In the genomic region with DNA sequence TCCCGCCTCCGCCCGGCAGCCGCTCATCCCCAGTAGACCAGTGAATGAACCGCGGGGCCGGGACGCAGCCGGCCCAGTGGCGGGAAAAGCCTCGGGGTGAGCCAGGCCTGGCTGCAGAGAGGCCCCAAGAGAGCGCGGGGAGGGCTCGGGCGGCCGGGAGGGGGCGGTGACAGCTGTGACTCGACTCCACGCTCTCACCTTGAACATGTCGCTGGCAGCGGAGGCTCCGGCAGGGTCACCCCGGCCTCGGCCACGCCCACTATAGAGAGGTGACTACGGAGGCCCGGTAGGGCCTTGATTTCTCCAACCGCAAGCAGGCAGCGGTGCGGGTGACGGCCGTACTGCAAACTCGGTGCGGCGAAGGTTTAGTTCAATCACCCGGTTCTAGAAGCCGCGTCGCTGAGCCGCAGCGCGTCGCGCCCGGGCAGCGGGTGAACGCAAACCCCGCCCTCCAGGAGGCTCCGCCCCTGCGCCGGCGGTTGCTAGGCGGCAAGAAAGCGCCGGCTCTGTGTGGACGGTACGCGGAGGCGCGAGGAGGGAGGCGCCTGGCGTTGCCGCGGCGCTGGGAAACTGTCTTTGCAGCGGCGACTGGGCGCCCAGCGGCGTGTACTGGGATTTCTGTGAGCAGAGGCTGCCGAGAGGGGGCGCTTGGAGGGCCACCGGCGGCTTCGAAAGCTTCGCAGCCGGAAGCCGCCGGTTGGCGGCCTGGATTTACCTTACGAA, we compare ENCODE assay signal across 8 cellular contexts. TPM values are rescaled to one million over a fixed set of nuclear protein-coding genes. Genes with fewer than 3 reads are reported as not detected.
A peak's percentile ranks its signal among the peaks of the same experiment; 100 is the strongest.
DNase-seq lines count a peak whose midpoint lies in the region; ATAC-seq and FAIRE-seq lines count a peak whose summit lies in the region.

A gene (minus strand): TSS at position 443 of the 723 bp plus-strand sequence. CDS start 236 bp downstream, at position 207.
A gene with protein sequence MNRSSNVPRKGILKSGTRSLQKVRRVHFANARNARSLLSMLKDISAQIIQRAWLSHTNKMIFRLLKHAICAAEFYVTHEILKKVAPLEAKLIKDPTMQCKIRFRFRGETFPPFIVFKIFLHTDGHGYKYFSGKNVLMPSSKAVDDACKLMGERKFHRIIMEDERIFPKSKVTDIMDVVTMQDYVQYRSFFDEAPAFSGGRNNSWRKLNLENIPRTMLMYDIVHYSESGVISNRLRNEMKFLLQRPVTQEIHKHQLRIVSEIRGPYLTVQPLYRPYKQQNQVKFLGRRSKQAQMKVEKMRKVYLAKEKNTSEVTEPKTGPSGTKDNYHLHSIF (plus strand): TSS at position 511 of the 723 bp plus-strand sequence. CDS start 2,297 bp downstream, outside the sequence.

- H3K4me3 ChIP-seq in BLaER1: peak within 1 kb of the TSS; percentile 71

- H3K36me3 ChIP-seq in BLaER1: no peaks in the 10 kb centered on the region

- peak; percentile 98 for FAIRE-seq in GM19239 (lab: Jason Lieb, UNC)

- H3K27ac ChIP-seq in BLaER1 (peak within 1 kb of the TSS; percentile 67), cingulate gyrus (ENCODE audit: low read depth, low read length) (peak within 1 kb of the TSS; percentile 80)

- no peaks in the 10 kb centered on the region for H3K9me3 ChIP-seq in BLaER1

- ATAC-seq in HG03442 (IDR thresholded peaks at IDR 0.05; ENCODE audit: unreplicated experiment): peak; percentile 91
- peak; percentile 96 for ATAC-seq in left lobe of liver

- H3K4me2 ChIP-seq in BLaER1: peak within 1 kb of the TSS; percentile 61

- 0 out of 2 replicates have a peak, but pooled peaks cover 6% of the 10 kb centered on the region for H3K4me1 ChIP-seq in BLaER1

- H4K20me1 ChIP-seq in BLaER1: no peaks in the 10 kb centered on the region

- DNase-seq in GM19239 (ENCODE audit: insufficient read length, low spot score) (peak; percentile 56), NCI-H510A treated with DMSO at 0.1 percent for 48 hours (lab: John Stamatoyannopoulos, UW) (peak; percentile 91), left lobe of liver (ENCODE audit: low spot score) (peak; percentile 92)
- DNase-seq in activated CD4-positive, alpha-beta T cell treated with anti-CD3 and anti-CD28 coated beads for 4 hours: peak; percentile 85 to 89
- DNase-seq in stimulated activated CD4-positive, alpha-beta T cell treated with anti-CD3 and anti-CD28 coated beads, Interleukin-2, amount 100 ng/mL, for 48 hours: peak; percentile 78 to 82

- H3K27me3 ChIP-seq in BLaER1: no peaks in the 10 kb centered on the region

- peak within 1 kb of the TSS; percentile 79 for H3K9ac ChIP-seq in BLaER1

RNA-seq across cellular contexts. Expression of the first gene that starts in this region (rescaled TPM):
- total RNA-seq in left lobe of liver: 11.2 TPM

RNA-seq across cellular contexts. Expression of the second gene that starts in this region (rescaled TPM):
- total RNA-seq in left lobe of liver: not detected

Comparison
In these comparisons a context has a peak if more than half of its experiments do, and no peak if none do; other contexts are left out.
1. Peak in every context shown above with its lines: DNase-seq, ATAC-seq, H3K4me3 ChIP-seq and H3K27ac ChIP-seq.